In the genomic region with DNA sequence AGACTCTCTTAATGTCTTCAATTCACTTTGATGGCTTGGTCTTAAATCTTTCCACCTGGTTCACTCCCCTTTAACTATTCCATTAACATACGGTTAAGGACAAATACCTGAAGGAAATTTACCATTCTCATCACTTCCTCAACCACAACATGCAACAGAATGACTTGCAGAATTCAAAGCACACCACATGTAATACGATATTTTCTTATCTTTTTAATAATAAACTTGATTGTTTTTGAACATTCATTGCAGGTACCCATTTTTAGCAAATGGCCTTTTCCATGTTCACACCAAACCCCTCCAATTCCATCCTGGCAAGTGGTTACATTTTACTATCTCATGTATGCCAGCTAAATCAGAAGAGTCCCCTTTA, we compare ENCODE assay signal across 3 cellular contexts. TPM values are rescaled to one million over a fixed set of nuclear protein-coding genes. Genes with fewer than 3 reads are reported as not detected.
"Had no signal": no experiment of that assay in that cellular context is flagged by ENCODE, and none has a peak within 500 bp of the region (broad histone marks: within the 10 kb centered on the region; RNA-seq: fewer than 3 reads in every experiment).

No MANE protein-coding gene starts in this region.

RNA-seq across cellular contexts. Expression of gene LRRC61, which starts 17.3 kb away (rescaled TPM):
- total RNA-seq: HFFc6, HT1080 had no signal

RNA-seq across cellular contexts. Expression of gene ACTR3C, which starts 17.5 kb away (rescaled TPM):
- total RNA-seq: H1, HFFc6, HT1080 had no signal

RNA-seq across cellular contexts. Expression of gene RARRES2, which starts 35.5 kb away (rescaled TPM):
- total RNA-seq: HT1080 had no signal
